ENCODE assay signal across 16 cellular contexts in genomic region chr21:28229811-28230210, GRCh38.
DNase-seq lines count a peak whose midpoint lies in the region; ATAC-seq and TF ChIP-seq lines count a peak whose summit lies in the region.
"Had no signal": no experiment of that assay in that cellular context is flagged by ENCODE, and none has a peak within 500 bp of the region (broad histone marks: within the 10 kb centered on the region; RNA-seq: fewer than 3 reads in every experiment).

No MANE protein-coding gene starts in this region.

- TF ChIP-seq CTCF in MCF 10A (IDR thresholded peaks at IDR 0.05; ENCODE audit: unreplicated experiment): no peak
- no peak for TF ChIP-seq CTCF in breast epithelium (IDR thresholded peaks at IDR 0.05)
- no peak for TF ChIP-seq CTCF in foreskin keratinocyte (conservative IDR thresholded peaks at IDR 0.05)

- H3K4me1 ChIP-seq in breast epithelium (no peaks in the 10 kb centered on the region), foreskin keratinocyte (peaks cover 6% of the 10 kb centered on the region)

- POLR2A ChIA-PET in MCF 10A (lab: Yijun Ruan, JAX): interaction anchor here (0.7 to 2.2 kb wide), 3 partner anchors 8 to 82 kb away, joined by 4 to 12 read pairs (median 5); no protein-coding TSS in a partner anchor

- H3K27me3 ChIP-seq in breast epithelium: no peaks in the 10 kb centered on the region
- no peaks in the 10 kb centered on the region for H3K27me3 ChIP-seq in foreskin keratinocyte
- H3K27me3 ChIP-seq: neutrophil, tibial artery had no signal

- CTCF ChIA-PET in MCF 10A (lab: Yijun Ruan, JAX): no interaction called here

- H3K4me3 Mint-ChIP-seq in MCF 10A (ENCODE audit: unreplicated experiment): no peak overlapping the region
- H3K4me3 Mint-ChIP-seq in activated naive CD8-positive, alpha-beta T cell treated with anti-CD3 and anti-CD28 coated beads for 36 hours: no peak overlapping the region
- H3K4me3 Mint-ChIP-seq: activated CD4-positive, alpha-beta memory T cell treated with anti-CD3 and anti-CD28 coated beads for 36 hours; T-helper 1 cell treated with Interleukin-12 subunit alpha and Interleukin-12 subunit beta and Interleukin-4 antibody, amounts not matched to agents 30 μg/mL and 1 μg/mL, for 36 hours had no signal

- DNase-seq in MCF 10A (ENCODE audit: unreplicated experiment) (peak; percentile 40), breast epithelium (ENCODE audit: low spot score in 2 of 2) (no peak), amniotic stem cell (lab: John Stamatoyannopoulos, UW) (peak; percentile 66), foreskin keratinocyte (peak; percentile 70 to 80), DMS 273 treated with DMSO at 0.1 percent for 48 hours (lab: John Stamatoyannopoulos, UW) (no peak), NCI-H345 treated with DMSO at 0.1 percent for 48 hours (lab: John Stamatoyannopoulos, UW; ENCODE audit: unreplicated experiment) (no peak), G401 (ENCODE audit: low spot score) (no peak)
- no peak for DNase-seq in activated naive CD8-positive, alpha-beta T cell treated with anti-CD3 and anti-CD28 coated beads for 36 hours
- DNase-seq: activated CD4-positive, alpha-beta memory T cell treated with anti-CD3 and anti-CD28 coated beads for 36 hours; activated effector memory CD4-positive, alpha-beta T cell treated with Interleukin-2 at 50 U/mL for 16 hours; Calu3; central memory CD4-positive, alpha-beta T cell; mesendoderm; tibial artery had no signal

- intact Hi-C loops in MCF 10A (cut with micrococcal nuclease): loop anchor here (10.0 kb wide), 1 partner anchor 75 kb away; no protein-coding TSS in a partner anchor
- intact Hi-C loops in breast epithelium (cut with DNase I; ENCODE audit: low total_unique reads): no loop called here

- H3K9me3 ChIP-seq in breast epithelium: no peaks in the 10 kb centered on the region
- H3K9me3 ChIP-seq: neutrophil, tibial artery had no signal

- no peaks in the 10 kb centered on the region for H3K36me3 ChIP-seq in breast epithelium
- H3K36me3 ChIP-seq: neutrophil, tibial artery had no signal

- H3K4me1 Mint-ChIP-seq in MCF 10A (ENCODE audit: insufficient read depth, unreplicated experiment): peaks cover 27% of the 10 kb centered on the region
- H3K4me1 Mint-ChIP-seq in activated naive CD8-positive, alpha-beta T cell treated with anti-CD3 and anti-CD28 coated beads for 36 hours: no peaks in the 10 kb centered on the region

- H3K9me3 Mint-ChIP-seq in MCF 10A (ENCODE audit: unreplicated experiment): no peaks in the 10 kb centered on the region
- no peaks in the 10 kb centered on the region for H3K9me3 Mint-ChIP-seq in activated naive CD8-positive, alpha-beta T cell treated with anti-CD3 and anti-CD28 coated beads for 36 hours
- H3K9me3 Mint-ChIP-seq: activated CD4-positive, alpha-beta memory T cell treated with anti-CD3 and anti-CD28 coated beads for 36 hours; T-helper 1 cell treated with Interleukin-12 subunit alpha and Interleukin-12 subunit beta and Interleukin-4 antibody, amounts not matched to agents 30 μg/mL and 1 μg/mL, for 36 hours had no signal

- BruUV-seq in MCF 10A (replicated peaks; lab: Mats Ljungman, UMichigan): no TSS peak

- peak; percentile 86 for ATAC-seq in foreskin keratinocyte

- no peaks in the 10 kb centered on the region for H3K36me3 Mint-ChIP-seq in MCF 10A (ENCODE audit: insufficient read depth, unreplicated experiment)
- H3K36me3 Mint-ChIP-seq in activated naive CD8-positive, alpha-beta T cell treated with anti-CD3 and anti-CD28 coated beads for 36 hours: no peaks in the 10 kb centered on the region
- H3K36me3 Mint-ChIP-seq: activated CD4-positive, alpha-beta memory T cell treated with anti-CD3 and anti-CD28 coated beads for 36 hours had no signal

- no peak overlapping the region for H3K27ac Mint-ChIP-seq in MCF 10A (ENCODE audit: low read depth, unreplicated experiment)
- H3K27ac Mint-ChIP-seq in activated naive CD8-positive, alpha-beta T cell treated with anti-CD3 and anti-CD28 coated beads for 36 hours: no peak overlapping the region
- H3K27ac Mint-ChIP-seq: activated CD4-positive, alpha-beta memory T cell treated with anti-CD3 and anti-CD28 coated beads for 36 hours; T-helper 1 cell treated with Interleukin-12 subunit alpha and Interleukin-12 subunit beta and Interleukin-4 antibody, amounts not matched to agents 30 μg/mL and 1 μg/mL, for 36 hours had no signal

- in situ Hi-C loops in G401 (cut with HindIII; ENCODE audit: low sequenced_read_pairs): no loop called here

- H3K4me3 ChIP-seq in breast epithelium: no peak overlapping the region
- H3K4me3 ChIP-seq: tibial artery had no signal

- H3K27ac ChIP-seq in breast epithelium: no peak overlapping the region
- H3K27ac ChIP-seq in foreskin keratinocyte: no peak overlapping the region
- H3K27ac ChIP-seq: neutrophil, tibial artery had no signal

- no peaks in the 10 kb centered on the region for H3K27me3 Mint-ChIP-seq in MCF 10A (ENCODE audit: insufficient read depth, unreplicated experiment)
- H3K27me3 Mint-ChIP-seq in activated naive CD8-positive, alpha-beta T cell treated with anti-CD3 and anti-CD28 coated beads for 36 hours: peaks cover 5% of the 10 kb centered on the region
- H3K27me3 Mint-ChIP-seq: activated CD4-positive, alpha-beta memory T cell treated with anti-CD3 and anti-CD28 coated beads for 36 hours had no signal

- TF ChIP-seq POLR2A in breast epithelium (IDR thresholded peaks at IDR 0.05): no peak

Comparison
In these comparisons a context has a peak if more than half of its experiments do, and no peak if none do; other contexts are left out.
1. DNase-seq: peak in MCF 10A (single experiment), amniotic stem cell (single experiment) and foreskin keratinocyte (2 of 2); none in breast epithelium (0 of 2), DMS 273 treated with DMSO at 0.1 percent for 48 hours (single experiment), NCI-H345 treated with DMSO at 0.1 percent for 48 hours (single experiment), activated naive CD8-positive, alpha-beta T cell treated with anti-CD3 and anti-CD28 coated beads for 36 hours (single experiment) and G401 (single experiment).